In genomic region chr16:14180431-14181059, GRCh38 we compare ENCODE assay signal across 1 cellular context.
TF ChIP-seq lines count a peak whose summit lies in the region.

No MANE protein-coding gene starts in this region.

TF ChIP-seq in A549, 52 proteins besides CTCF, POLR2A, EP300 and RAD21 (continued from another document):
- TF ChIP-seq BCL3 (IDR thresholded peaks at IDR 0.05) (no peak), CHD4 (IDR thresholded peaks at IDR 0.05; ENCODE audit: borderline replicate concordance) (no peak), HMGXB4 (CRISPR knock-in tag; IDR thresholded peaks at IDR 0.05; ENCODE audit: borderline replicate concordance) (no peak), USF2 (IDR thresholded peaks at IDR 0.05) (no peak), CHD2 (IDR thresholded peaks at IDR 0.05; ENCODE audit: low read length, partially characterized antibody) (no peak), CEBPB (IDR thresholded peaks at IDR 0.05) (no peak), TP53 (CRISPR knock-in tag; IDR thresholded peaks at IDR 0.05) (no peak)
